Comparison of ENCODE assay signal across 9 cellular contexts in the genomic region with DNA sequence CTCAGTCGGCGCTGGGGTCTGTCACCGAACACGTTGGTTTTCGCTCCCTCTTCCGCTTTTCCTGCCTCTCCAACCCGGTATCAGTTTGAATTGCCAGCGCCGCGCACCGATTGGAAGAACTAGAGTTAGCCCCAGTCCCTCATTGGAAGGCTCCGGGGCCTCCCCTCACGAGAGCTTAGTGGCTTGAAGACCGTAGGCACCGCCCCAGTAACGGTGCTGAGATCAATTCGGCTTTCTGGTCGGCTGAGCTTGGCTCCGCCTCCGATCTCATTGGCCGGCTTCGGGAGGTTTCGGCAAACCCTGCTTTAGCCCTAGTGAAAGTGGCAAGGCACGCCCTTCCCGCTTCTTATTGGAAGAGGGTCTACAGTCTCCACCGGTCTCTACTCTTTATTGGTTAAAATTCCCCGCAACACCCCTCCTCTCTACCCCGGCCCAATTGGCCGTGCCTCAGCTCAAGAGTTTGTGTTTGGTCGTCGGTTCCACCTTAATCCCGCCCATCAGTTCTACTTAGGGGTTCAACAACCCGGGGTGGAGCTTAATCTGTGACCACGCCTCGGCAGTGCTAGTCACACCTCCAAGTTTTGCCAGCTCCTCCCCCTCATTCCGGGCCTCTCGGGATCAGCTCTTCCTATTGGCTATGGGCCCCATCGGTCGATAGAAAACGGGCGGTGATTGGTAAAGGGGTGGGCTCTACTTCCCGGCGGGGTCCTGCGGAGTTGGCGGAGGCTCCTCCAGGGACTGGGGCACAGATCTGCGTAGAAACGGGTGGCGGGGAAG. TPM values are rescaled to one million over a fixed set of nuclear protein-coding genes. Genes with fewer than 3 reads are reported as not detected.
DNase-seq lines count a peak whose midpoint lies in the region; ATAC-seq and TF ChIP-seq lines count a peak whose summit lies in the region.
"Not testable (repeated sequence)": the region's sequence is repeated elsewhere in the genome, so short reads cannot be mapped to it uniquely, and the experiment has no call there.
"Had no signal": no experiment of that assay in that cellular context is flagged by ENCODE, and none has a peak within 500 bp of the region (broad histone marks: within the 10 kb centered on the region; RNA-seq: fewer than 3 reads in every experiment).

A gene (minus strand): TSS at position 63 of the 777 bp plus-strand sequence. CDS start 845 bp downstream, outside the sequence.

- H3K9me3 Mint-ChIP-seq in activated T-helper 1 cell treated with anti-CD3 and anti-CD28 coated beads, Interleukin-12 subunit alpha, Interleukin-12 subunit beta, Interleukin-2, Interleukin-4 antibody, amounts not matched to agents 30 ng/mL and 10 ng/mL and 1 ng/mL, durations not matched to agents 14 hours and 24 hours and 36 hours: not testable (repeated sequence)

- intact Hi-C loops in activated T-helper 1 cell treated with anti-CD3 and anti-CD28 coated beads, Interleukin-12 subunit alpha, Interleukin-12 subunit beta, Interleukin-2, Interleukin-4 antibody, amounts not matched to agents 30 ng/mL and 10 ng/mL and 1 ng/mL, durations not matched to agents 14 hours and 24 hours and 36 hours (cut with micrococcal nuclease): not testable (repeated sequence)

- ATAC-seq in GM18858 (IDR thresholded peaks at IDR 0.05; ENCODE audit: unreplicated experiment): peak; percentile 83
- ATAC-seq in GM21360 (IDR thresholded peaks at IDR 0.05; ENCODE audit: unreplicated experiment): peak; percentile 81
- ATAC-seq in HG02678 (IDR thresholded peaks at IDR 0.05; ENCODE audit: unreplicated experiment): peak; percentile 80
- ATAC-seq in HG03135 (IDR thresholded peaks at IDR 0.05; ENCODE audit: unreplicated experiment): peak; percentile 82
- ATAC-seq in left lobe of liver: peak; percentile 82
- ATAC-seq in thoracic aorta (ENCODE audit: insufficient number of reproducible peaks, low FRiP score, low read depth): peak; percentile 98

- H3K36me3 Mint-ChIP-seq in activated T-helper 1 cell treated with anti-CD3 and anti-CD28 coated beads, Interleukin-12 subunit alpha, Interleukin-12 subunit beta, Interleukin-2, Interleukin-4 antibody, amounts not matched to agents 30 ng/mL and 10 ng/mL and 1 ng/mL, durations not matched to agents 14 hours and 24 hours and 36 hours (ENCODE audit: low read depth): not testable (repeated sequence)

- not testable (repeated sequence) for H3K27me3 ChIP-seq in thoracic aorta (replicated peaks; ENCODE audit: insufficient read depth)

- H3K36me3 ChIP-seq in thoracic aorta: not testable (repeated sequence)

- not testable (repeated sequence) for H3K27me3 Mint-ChIP-seq in activated T-helper 1 cell treated with anti-CD3 and anti-CD28 coated beads, Interleukin-12 subunit alpha, Interleukin-12 subunit beta, Interleukin-2, Interleukin-4 antibody, amounts not matched to agents 30 ng/mL and 10 ng/mL and 1 ng/mL, durations not matched to agents 14 hours and 24 hours and 36 hours (ENCODE audit: insufficient read depth)

- TF ChIP-seq CTCF in thoracic aorta (IDR thresholded peaks at IDR 0.05): not testable (repeated sequence)

- not testable (repeated sequence) for DNase-seq in NCI-H460 (ENCODE audit: extremely low read depth, low read depth); activated T-helper 1 cell treated with anti-CD3 and anti-CD28 coated beads, Interleukin-12 subunit alpha, Interleukin-12 subunit beta, Interleukin-2, Interleukin-4 antibody, amounts not matched to agents 30 ng/mL and 10 ng/mL and 1 ng/mL, durations not matched to agents 14 hours and 24 hours and 36 hours (ENCODE audit: low spot score); left lobe of liver (ENCODE audit: low spot score); thoracic aorta (ENCODE audit: low spot score)

- not testable (repeated sequence) for H3K4me1 Mint-ChIP-seq in activated T-helper 1 cell treated with anti-CD3 and anti-CD28 coated beads, Interleukin-12 subunit alpha, Interleukin-12 subunit beta, Interleukin-2, Interleukin-4 antibody, amounts not matched to agents 30 ng/mL and 10 ng/mL and 1 ng/mL, durations not matched to agents 14 hours and 24 hours and 36 hours (ENCODE audit: low read depth)

- not testable (repeated sequence) for H3K4me3 ChIP-seq in thoracic aorta

- not testable (repeated sequence) for H3K9me3 ChIP-seq in thoracic aorta

- H3K27ac ChIP-seq in thoracic aorta: not testable (repeated sequence)

- not testable (repeated sequence) for H3K27ac Mint-ChIP-seq in activated T-helper 1 cell treated with anti-CD3 and anti-CD28 coated beads, Interleukin-12 subunit alpha, Interleukin-12 subunit beta, Interleukin-2, Interleukin-4 antibody, amounts not matched to agents 30 ng/mL and 10 ng/mL and 1 ng/mL, durations not matched to agents 14 hours and 24 hours and 36 hours

- not testable (repeated sequence) for H3K4me3 Mint-ChIP-seq in activated T-helper 1 cell treated with anti-CD3 and anti-CD28 coated beads, Interleukin-12 subunit alpha, Interleukin-12 subunit beta, Interleukin-2, Interleukin-4 antibody, amounts not matched to agents 30 ng/mL and 10 ng/mL and 1 ng/mL, durations not matched to agents 14 hours and 24 hours and 36 hours

- H3K4me1 ChIP-seq in thoracic aorta (ENCODE audit: control insufficient read depth in 1 of 2, low read depth in 2 of 2): not testable (repeated sequence)

RNA-seq across cellular contexts. Expression of the gene that starts here (rescaled TPM):
- 28.1 and 29.5 TPM in 2 replicates for total RNA-seq in NCI-H460 (2014; rRNA removed; shearing (Covaris generic))
- polyA plus RNA-seq in NCI-H460 (2014; cell fraction: nucleus; rRNA removed): 24.5 and 26.5 TPM in 2 replicates
- 11.3 and 15.2 TPM in 2 replicates for total RNA-seq in activated T-helper 1 cell treated with anti-CD3 and anti-CD28 coated beads, Interleukin-12 subunit alpha, Interleukin-12 subunit beta, Interleukin-2, Interleukin-4 antibody, amounts not matched to agents 30 ng/mL and 10 ng/mL and 1 ng/mL, durations not matched to agents 14 hours and 24 hours and 36 hours
- total RNA-seq in left lobe of liver (not detected), thoracic aorta (not detected)
- total RNA-seq: skeletal muscle tissue had no signal

Comparison
In these comparisons a context has a peak if more than half of its experiments do, and no peak if none do; other contexts are left out.
1. RNA of the gene that starts here (total RNA-seq): 28.1 to 29.5 TPM in NCI-H460 and 11.3 to 15.2 TPM in activated T-helper 1 cell treated with anti-CD3 and anti-CD28 coated beads, Interleukin-12 subunit alpha, Interleukin-12 subunit beta, Interleukin-2, Interleukin-4 antibody, amounts not matched to agents 30 ng/mL and 10 ng/mL and 1 ng/mL, durations not matched to agents 14 hours and 24 hours and 36 hours; not detected in left lobe of liver (single experiment) and not detected in thoracic aorta; every median in the first group is over 10 times any median in the second.
2. Peak in ATAC-seq in left lobe of liver; RNA of the gene not detected or under 1 TPM.
3. Peak in ATAC-seq in thoracic aorta; RNA of the gene not detected or under 1 TPM.
4. Peak in every context shown above with its lines, with median percentiles within 50 percentile points of each other: ATAC-seq.